Comparison of ENCODE assay signal across 8 cellular contexts in genomic region chr7:66492405-66492804, GRCh38.
DNase-seq lines count a peak whose midpoint lies in the region; TF ChIP-seq lines count a peak whose summit lies in the region.
"Not testable (repeated sequence)": the region's sequence is repeated elsewhere in the genome, so short reads cannot be mapped to it uniquely, and the experiment has no call there.

No MANE protein-coding gene starts in this region.

- H3K27me3 ChIP-seq in BLaER1; HUES6 (ENCODE audit: control insufficient read depth, insufficient read depth, low read length); adipocyte (replicated peaks; ENCODE audit: control insufficient read depth, insufficient read depth, low read length); esophagus (ENCODE audit: control insufficient read depth in 1 of 2, insufficient read depth in 2 of 2, low read length in 2 of 2); liver (ENCODE audit: control insufficient read depth in 4 of 4, insufficient read depth in 4 of 4, low read length in 3 of 4); suprapubic skin: not testable (repeated sequence)

- not testable (repeated sequence) for TF ChIP-seq EP300 in suprapubic skin (IDR thresholded peaks at IDR 0.05)

- H3K27ac ChIP-seq in BLaER1 (peak overlapping the region; percentile 84), HUES6 (ENCODE audit: low read depth, low read length) (0 out of 2 replicates have a peak overlapping the region, but pooled peaks have one; percentile 92), esophagus (ENCODE audit: low read depth in 2 of 2, low read length in 1 of 2) (peak overlapping the region; percentile 1 to 13), liver (ENCODE audit: low read depth in 1 of 2, low read length in 2 of 2) (peak overlapping the region; percentile 98), suprapubic skin (peak overlapping the region; percentile 93)

- not testable (repeated sequence) for H3K9me3 Mint-ChIP-seq in T-helper 1 cell treated with Interleukin-12 subunit alpha and Interleukin-12 subunit beta and Interleukin-4 antibody, amounts not matched to agents 30 μg/mL and 1 μg/mL, for 36 hours; osteocyte (ENCODE audit: unreplicated experiment)

- 82 to 85% methylated on average over 7 of the region's 7 CpGs for WGBS in esophagus, 2 donors
- WGBS in liver: 96% methylated on average over 7 of the region's 7 CpGs
- WGBS in suprapubic skin: 61% methylated on average over 4 of the region's 7 CpGs

- H3K4me1 ChIP-seq in BLaER1: peaks cover 22% of the 10 kb centered on the region
- H3K4me1 ChIP-seq in HUES6 (ENCODE audit: control insufficient read depth, insufficient read depth, low read length); adipocyte (ENCODE audit: control insufficient read depth, insufficient read depth, low read length); esophagus (ENCODE audit: control insufficient read depth in 2 of 2, insufficient read depth in 2 of 2, low read length in 1 of 2); liver (ENCODE audit: control insufficient read depth in 4 of 4, insufficient read depth in 4 of 4, low read length in 3 of 4): not testable (repeated sequence)
- peaks cover 16% of the 10 kb centered on the region for H3K4me1 ChIP-seq in suprapubic skin

- H3K36me3 Mint-ChIP-seq in T-helper 1 cell treated with Interleukin-12 subunit alpha and Interleukin-12 subunit beta and Interleukin-4 antibody, amounts not matched to agents 30 μg/mL and 1 μg/mL, for 36 hours (ENCODE audit: low read depth); osteocyte (ENCODE audit: unreplicated experiment): not testable (repeated sequence)

- not testable (repeated sequence) for H3K4me1 Mint-ChIP-seq in T-helper 1 cell treated with Interleukin-12 subunit alpha and Interleukin-12 subunit beta and Interleukin-4 antibody, amounts not matched to agents 30 μg/mL and 1 μg/mL, for 36 hours (ENCODE audit: low read depth)
- peaks cover 18% of the 10 kb centered on the region for H3K4me1 Mint-ChIP-seq in osteocyte (ENCODE audit: unreplicated experiment)

- not testable (repeated sequence) for DNase-seq in adipocyte (ENCODE audit: low read depth); suprapubic skin (ENCODE audit: low spot score in 2 of 2)
- peak; percentile 57 for DNase-seq in osteocyte (ENCODE audit: extremely low spot score, unreplicated experiment)

- not testable (repeated sequence) for H4K20me1 ChIP-seq in BLaER1

- not testable (repeated sequence) for TF ChIP-seq POLR2A in suprapubic skin (IDR thresholded peaks at IDR 0.05)

- not testable (repeated sequence) for TF ChIP-seq RAD21 in liver (IDR thresholded peaks at IDR 0.05)

- H3K27ac Mint-ChIP-seq in T-helper 1 cell treated with Interleukin-12 subunit alpha and Interleukin-12 subunit beta and Interleukin-4 antibody, amounts not matched to agents 30 μg/mL and 1 μg/mL, for 36 hours: peak overlapping the region; percentile 94
- peak overlapping the region; percentile 98 for H3K27ac Mint-ChIP-seq in osteocyte (ENCODE audit: unreplicated experiment)

- H3K9me3 ChIP-seq in BLaER1; HUES6 (ENCODE audit: control insufficient read depth, insufficient read depth, low read depth, low read length); adipocyte (ENCODE audit: control insufficient read depth, low read length); esophagus (ENCODE audit: control insufficient read depth in 2 of 2, insufficient read depth in 1 of 2, low read depth in 1 of 2, low read length in 1 of 2); liver (ENCODE audit: control insufficient read depth in 4 of 4, low read length in 3 of 4); suprapubic skin: not testable (repeated sequence)

- not testable (repeated sequence) for H3K9ac ChIP-seq in BLaER1
- H3K9ac ChIP-seq in HUES6 (ENCODE audit: low read length) (peak overlapping the region; percentile 95), adipocyte (ENCODE audit: low read length) (peak overlapping the region; percentile 94), liver (ENCODE audit: low read depth in 1 of 2, low read length in 2 of 2) (peak overlapping the region; percentile 95 to 98)

- peak overlapping the region; percentile 94 for H3K4me2 ChIP-seq in BLaER1

- TF ChIP-seq CTCF in liver (IDR thresholded peaks at IDR 0.05; ENCODE audit: low read depth, low read length, missing input control); osteocyte (IDR thresholded peaks at IDR 0.05); suprapubic skin (IDR thresholded peaks at IDR 0.05): not testable (repeated sequence)

- not testable (repeated sequence) for H3K36me3 ChIP-seq in BLaER1; HUES6 (ENCODE audit: control insufficient read depth, insufficient read depth, low read length); adipocyte (ENCODE audit: control insufficient read depth, insufficient read depth, low read length, severe bottlenecking); esophagus (ENCODE audit: control insufficient read depth in 2 of 2, insufficient read depth in 2 of 2, low read length in 1 of 2); liver (ENCODE audit: control insufficient read depth in 4 of 4, insufficient read depth in 3 of 4, low read depth in 1 of 4, low read length in 3 of 4); suprapubic skin

- H3K4me3 ChIP-seq in BLaER1: peak overlapping the region; percentile 77
- H3K4me3 ChIP-seq in HUES6 (ENCODE audit: low read depth, low read length): peak overlapping the region; percentile 83
- H3K4me3 ChIP-seq in adipocyte (ENCODE audit: low read length): peak overlapping the region; percentile 93
- H3K4me3 ChIP-seq in esophagus (ENCODE audit: low read depth in 1 of 2, low read length in 2 of 2): peak overlapping the region; percentile 67 to 83
- H3K4me3 ChIP-seq in liver (ENCODE audit: low read depth in 1 of 3, low read length in 3 of 3): peak overlapping the region in 2 of 3 donors; percentile 73
- H3K4me3 ChIP-seq in suprapubic skin: peak overlapping the region; percentile 84

- H3K27me3 Mint-ChIP-seq in T-helper 1 cell treated with Interleukin-12 subunit alpha and Interleukin-12 subunit beta and Interleukin-4 antibody, amounts not matched to agents 30 μg/mL and 1 μg/mL, for 36 hours (ENCODE audit: low read depth); osteocyte (ENCODE audit: unreplicated experiment): not testable (repeated sequence)

- peak overlapping the region; percentile 87 for H3K4me3 Mint-ChIP-seq in T-helper 1 cell treated with Interleukin-12 subunit alpha and Interleukin-12 subunit beta and Interleukin-4 antibody, amounts not matched to agents 30 μg/mL and 1 μg/mL, for 36 hours
- H3K4me3 Mint-ChIP-seq in osteocyte (ENCODE audit: unreplicated experiment): peak overlapping the region; percentile 92

Comparison
In these comparisons a context has a peak if more than half of its experiments do, and no peak if none do; other contexts are left out.
1. H3K27ac ChIP-seq: peak in every context shown above with its lines; median percentile 98 in liver; 93 in suprapubic skin; 92 in HUES6; 84 in BLaER1; 7 in esophagus.